1 cellular context compared by ENCODE assay signal in the genomic region with DNA sequence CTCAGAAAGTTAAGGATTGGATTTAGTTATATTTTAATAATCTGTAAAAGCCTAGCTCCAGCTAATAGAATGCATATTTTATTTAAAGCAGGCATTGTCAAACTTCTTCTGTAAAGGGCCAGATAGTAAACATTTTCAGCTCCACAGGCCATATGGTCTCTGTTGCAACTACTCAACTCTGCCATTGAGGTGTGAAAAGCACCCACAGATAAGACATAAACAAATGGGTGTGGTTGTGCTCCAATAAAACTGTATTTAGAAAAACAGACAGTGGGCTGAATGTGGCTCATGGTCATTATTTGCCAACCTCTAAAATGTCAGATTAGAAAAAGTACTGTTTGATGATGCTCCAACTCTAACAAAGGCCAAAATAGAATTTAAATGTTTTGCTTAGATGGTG.
A peak's percentile ranks its signal among the peaks of the same experiment; 100 is the strongest.
TF ChIP-seq lines count a peak whose summit lies in the region.

No MANE protein-coding gene starts in this region.

TF ChIP-seq in GM12878, 131 proteins besides CTCF, POLR2A, EP300 and RAD21 (continued from another document):
- TF ChIP-seq LARP7 (IDR thresholded peaks at IDR 0.05) (no peak), MEF2B (IDR thresholded peaks at IDR 0.05; ENCODE audit: partially characterized antibody, poor library complexity, severe bottlenecking) (peak; percentile 7)
